11 cellular contexts compared by ENCODE assay signal in the genomic region with DNA sequence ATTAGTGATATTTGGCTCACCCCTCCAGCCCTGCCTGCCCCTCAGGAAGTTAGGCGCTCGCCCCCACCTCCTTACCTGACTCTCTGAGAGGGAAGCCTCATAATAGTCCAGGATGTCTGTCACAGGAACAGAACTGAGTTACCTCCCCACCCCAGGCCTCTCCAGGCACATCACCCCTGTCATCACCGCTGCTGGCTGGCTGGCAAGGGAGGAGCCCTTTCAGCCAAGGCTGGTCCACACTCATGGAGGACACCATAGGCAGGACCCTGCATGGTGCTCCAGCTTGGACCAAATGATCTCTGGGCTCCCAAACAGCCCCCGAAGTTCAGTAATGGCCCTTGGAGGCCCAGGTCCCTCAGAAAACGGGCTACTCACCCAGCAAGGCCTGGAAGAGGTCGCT. TPM values are rescaled to one million over a fixed set of nuclear protein-coding genes. Genes with fewer than 3 reads are reported as not detected.
DNase-seq lines count a peak whose midpoint lies in the region; ATAC-seq lines count a peak whose summit lies in the region.
"Had no signal": no experiment of that assay in that cellular context is flagged by ENCODE, and none has a peak within 500 bp of the region (broad histone marks: within the 10 kb centered on the region; RNA-seq: fewer than 3 reads in every experiment).

No MANE protein-coding gene starts in this region.

- CTCF ChIA-PET in naive thymus-derived CD4-positive, alpha-beta T cell (lab: Charles Lee): interaction anchor here (0.5 to 1.1 kb wide), 2 partner anchors 12 to 61 kb away, joined by 3 to 4 read pairs; no protein-coding TSS in a partner anchor

- H3K27ac ChIP-seq in ACC112 (ENCODE audit: low read depth, low read length): peak overlapping the region; percentile 16; the same call in 1 of the 2 replicates
- H3K27ac ChIP-seq in naive thymus-derived CD4-positive, alpha-beta T cell (ENCODE audit: low read depth, low read length): peak overlapping the region; percentile 75
- H3K27ac ChIP-seq: SJSA1 had no signal

- peaks cover 7% of the 10 kb centered on the region for H3K27me3 Mint-ChIP-seq in IgD-negative memory B cell
- no peaks in the 10 kb centered on the region for H3K27me3 Mint-ChIP-seq in dendritic cell treated with granulocyte-macrophage colony-stimulating factor and Interleukin-4, amounts not matched to agents 40 ng/mL and 50 ng/mL, for 4 days
- H3K27me3 Mint-ChIP-seq in naive thymus-derived CD4-positive, alpha-beta T cell: no peaks in the 10 kb centered on the region

- no peaks in the 10 kb centered on the region for H3K27me3 ChIP-seq in ACC112 (ENCODE audit: insufficient read depth, low read length)
- no peaks in the 10 kb centered on the region for H3K27me3 ChIP-seq in naive thymus-derived CD4-positive, alpha-beta T cell (ENCODE audit: control insufficient read depth in 2 of 2, insufficient read depth in 2 of 2, low read length in 2 of 2)
- H3K27me3 ChIP-seq: body of pancreas, SJSA1 had no signal

- intact Hi-C loops in dendritic cell treated with granulocyte-macrophage colony-stimulating factor and Interleukin-4, amounts not matched to agents 40 ng/mL and 50 ng/mL, for 4 days (cut with micrococcal nuclease): loop anchor here (2.0 to 5.0 kb wide), 2 partner anchors 17 to 34 kb away; a partner anchor contains a TSS
- intact Hi-C loops in naive thymus-derived CD4-positive, alpha-beta T cell (cut with micrococcal nuclease): loop anchor here (2.0 to 10.0 kb wide), 4 partner anchors 13 to 627 kb away; a partner anchor contains a TSS

- no peak for ATAC-seq in naive thymus-derived CD4-positive, alpha-beta T cell
- ATAC-seq in HG02938 (IDR thresholded peaks at IDR 0.05; ENCODE audit: unreplicated experiment): no peak
- ATAC-seq: body of pancreas had no signal

- H3K4me3 Mint-ChIP-seq in IgD-negative memory B cell: peak overlapping the region in 3 of 4 donors; percentile 70 to 93 (median 71)
- H3K4me3 Mint-ChIP-seq in dendritic cell treated with granulocyte-macrophage colony-stimulating factor and Interleukin-4, amounts not matched to agents 40 ng/mL and 50 ng/mL, for 4 days: peak overlapping the region; percentile 27
- peak overlapping the region; percentile 75 to 92 (median 86) for H3K4me3 Mint-ChIP-seq in naive thymus-derived CD4-positive, alpha-beta T cell

- peaks cover 54% of the 10 kb centered on the region for H3K4me1 ChIP-seq in ACC112 (ENCODE audit: control insufficient read depth, insufficient read depth, low read length, unreplicated experiment)
- H3K4me1 ChIP-seq in naive thymus-derived CD4-positive, alpha-beta T cell (ENCODE audit: control insufficient read depth in 2 of 2, insufficient read depth in 2 of 2, low read length in 2 of 2): peaks cover 35 to 57% of the 10 kb centered on the region in 2 donors

- peak overlapping the region in 1 of 3 donors; percentile 57 for H3K27ac Mint-ChIP-seq in IgD-negative memory B cell
- H3K27ac Mint-ChIP-seq in dendritic cell treated with granulocyte-macrophage colony-stimulating factor and Interleukin-4, amounts not matched to agents 40 ng/mL and 50 ng/mL, for 4 days: peak overlapping the region; percentile 91
- H3K27ac Mint-ChIP-seq in naive thymus-derived CD4-positive, alpha-beta T cell: peak overlapping the region; percentile 62 to 98 (median 88)

- no peak for DNase-seq in naive thymus-derived CD4-positive, alpha-beta T cell
- DNase-seq in AG08395 (ENCODE audit: low spot score): no peak
- DNase-seq in DMS114 treated with DMSO at 0.1 percent for 48 hours (lab: John Stamatoyannopoulos, UW; ENCODE audit: unreplicated experiment): no peak
- DNase-seq in middle frontal gyrus (ENCODE audit: extremely low spot score, low spot score): no peak
- DNase-seq: KG1 had no signal

- POLR2A ChIA-PET in naive thymus-derived CD4-positive, alpha-beta T cell (lab: Charles Lee): interaction anchor here (0.7 to 13.7 kb wide), 3 partner anchors 10 to 63 kb away, joined by 3 to 265 read pairs (median 8); a partner anchor contains a TSS

- H3K9me3 ChIP-seq in naive thymus-derived CD4-positive, alpha-beta T cell (ENCODE audit: control insufficient read depth in 2 of 3, low read length in 3 of 3): no peaks in the 10 kb centered on the region
- H3K9me3 ChIP-seq: body of pancreas, SJSA1 had no signal

- H3K36me3 ChIP-seq in ACC112 (ENCODE audit: insufficient read depth, low read length): no peaks in the 10 kb centered on the region
- H3K36me3 ChIP-seq in naive thymus-derived CD4-positive, alpha-beta T cell (ENCODE audit: control insufficient read depth in 2 of 3, insufficient read depth in 3 of 3, low read length in 3 of 3): peaks cover 0 to 17% (median 0%) of the 10 kb centered on the region in 3 experiments

- H2AFZ ChIP-seq in ACC112 (ENCODE audit: low read length, unreplicated experiment): peak overlapping the region; percentile 80

- H3K4me1 Mint-ChIP-seq in IgD-negative memory B cell: peaks cover 26 to 36% (median 35%) of the 10 kb centered on the region in 3 donors
- peaks cover 86% of the 10 kb centered on the region for H3K4me1 Mint-ChIP-seq in dendritic cell treated with granulocyte-macrophage colony-stimulating factor and Interleukin-4, amounts not matched to agents 40 ng/mL and 50 ng/mL, for 4 days (ENCODE audit: low read depth)
- H3K4me1 Mint-ChIP-seq in naive thymus-derived CD4-positive, alpha-beta T cell: peaks cover 44 to 77% (median 73%) of the 10 kb centered on the region in 7 donors

- H3K9me3 Mint-ChIP-seq in IgD-negative memory B cell: no peaks in the 10 kb centered on the region
- no peaks in the 10 kb centered on the region for H3K9me3 Mint-ChIP-seq in dendritic cell treated with granulocyte-macrophage colony-stimulating factor and Interleukin-4, amounts not matched to agents 40 ng/mL and 50 ng/mL, for 4 days
- H3K9me3 Mint-ChIP-seq in naive thymus-derived CD4-positive, alpha-beta T cell: peaks cover 0 to 6% (median 0%) of the 10 kb centered on the region in 11 donors

- peak overlapping the region; percentile 91 for H3K4me3 ChIP-seq in ACC112 (ENCODE audit: low read depth, low read length)
- peak overlapping the region; percentile 45 for H3K4me3 ChIP-seq in naive thymus-derived CD4-positive, alpha-beta T cell (ENCODE audit: low read length)
- H3K4me3 ChIP-seq: body of pancreas had no signal

- no peaks in the 10 kb centered on the region for H3K36me3 Mint-ChIP-seq in IgD-negative memory B cell
- H3K36me3 Mint-ChIP-seq in dendritic cell treated with granulocyte-macrophage colony-stimulating factor and Interleukin-4, amounts not matched to agents 40 ng/mL and 50 ng/mL, for 4 days (ENCODE audit: low read depth): peaks cover 31% of the 10 kb centered on the region
- peaks cover 0 to 5% (median 0%) of the 10 kb centered on the region in 5 donors for H3K36me3 Mint-ChIP-seq in naive thymus-derived CD4-positive, alpha-beta T cell

- peaks cover 40% of the 10 kb centered on the region for H3K79me2 ChIP-seq in ACC112 (ENCODE audit: control insufficient read depth, insufficient read depth, low read length, unreplicated experiment)

RNA-seq across cellular contexts. Expression of a gene that starts 1.5 kb away (rescaled TPM):
- polyA plus RNA-seq in IgD-negative memory B cell: 0.38 TPM
- 10 to 100 TPM; 10.9 to 25.4 (median 16.5) TPM for total RNA-seq in naive thymus-derived CD4-positive, alpha-beta T cell
- polyA plus RNA-seq in naive thymus-derived CD4-positive, alpha-beta T cell: under 1 TPM; 0.26 to 0.83 TPM

RNA-seq across cellular contexts. Expression of a gene that starts 1.6 kb away (rescaled TPM):
- 88.6 TPM for polyA plus RNA-seq in IgD-negative memory B cell
- total RNA-seq in naive thymus-derived CD4-positive, alpha-beta T cell: 100 to 1,000 TPM; 287 to 390 (median 339) TPM
- polyA plus RNA-seq in naive thymus-derived CD4-positive, alpha-beta T cell: 10 to 100 TPM; 75.3 to 88.4 TPM

RNA-seq across cellular contexts. Expression of a gene that starts 16.2 kb away (rescaled TPM):
- polyA plus RNA-seq in IgD-negative memory B cell: 32.3 TPM
- total RNA-seq in naive thymus-derived CD4-positive, alpha-beta T cell: 10 to 100 TPM; 51.2 to 91.5 (median 52.3) TPM
- polyA plus RNA-seq in naive thymus-derived CD4-positive, alpha-beta T cell: 10 to 100 TPM; 15.1 to 31.1 TPM

RNA-seq across cellular contexts. Expression of a gene that starts 21.1 kb away (rescaled TPM):
- polyA plus RNA-seq in IgD-negative memory B cell: 38.2 TPM
- 10 to 100 TPM; 12.3 to 58.7 (median 55.2) TPM for total RNA-seq in naive thymus-derived CD4-positive, alpha-beta T cell
- 10 to 100 TPM; 16.0 to 41.3 TPM for polyA plus RNA-seq in naive thymus-derived CD4-positive, alpha-beta T cell

RNA-seq across cellular contexts. Expression of a gene that starts 24.1 kb away (rescaled TPM):
- 1,138 TPM for polyA plus RNA-seq in IgD-negative memory B cell
- total RNA-seq in naive thymus-derived CD4-positive, alpha-beta T cell: 100 to 1,000 TPM; 214 to 427 (median 286) TPM
- 100 to 1,000 TPM; 656 to 950 TPM for polyA plus RNA-seq in naive thymus-derived CD4-positive, alpha-beta T cell

Comparison
In these comparisons a context has a peak if more than half of its experiments do, and no peak if none do; other contexts are left out.
1. H3K4me3 Mint-ChIP-seq: peak in every context shown above with its lines; median percentile 86 in naive thymus-derived CD4-positive, alpha-beta T cell; 71 in IgD-negative memory B cell; 27 in dendritic cell treated with granulocyte-macrophage colony-stimulating factor and Interleukin-4, amounts not matched to agents 40 ng/mL and 50 ng/mL, for 4 days.